ENCODE assay signal across 1 cellular context in the genomic region with DNA sequence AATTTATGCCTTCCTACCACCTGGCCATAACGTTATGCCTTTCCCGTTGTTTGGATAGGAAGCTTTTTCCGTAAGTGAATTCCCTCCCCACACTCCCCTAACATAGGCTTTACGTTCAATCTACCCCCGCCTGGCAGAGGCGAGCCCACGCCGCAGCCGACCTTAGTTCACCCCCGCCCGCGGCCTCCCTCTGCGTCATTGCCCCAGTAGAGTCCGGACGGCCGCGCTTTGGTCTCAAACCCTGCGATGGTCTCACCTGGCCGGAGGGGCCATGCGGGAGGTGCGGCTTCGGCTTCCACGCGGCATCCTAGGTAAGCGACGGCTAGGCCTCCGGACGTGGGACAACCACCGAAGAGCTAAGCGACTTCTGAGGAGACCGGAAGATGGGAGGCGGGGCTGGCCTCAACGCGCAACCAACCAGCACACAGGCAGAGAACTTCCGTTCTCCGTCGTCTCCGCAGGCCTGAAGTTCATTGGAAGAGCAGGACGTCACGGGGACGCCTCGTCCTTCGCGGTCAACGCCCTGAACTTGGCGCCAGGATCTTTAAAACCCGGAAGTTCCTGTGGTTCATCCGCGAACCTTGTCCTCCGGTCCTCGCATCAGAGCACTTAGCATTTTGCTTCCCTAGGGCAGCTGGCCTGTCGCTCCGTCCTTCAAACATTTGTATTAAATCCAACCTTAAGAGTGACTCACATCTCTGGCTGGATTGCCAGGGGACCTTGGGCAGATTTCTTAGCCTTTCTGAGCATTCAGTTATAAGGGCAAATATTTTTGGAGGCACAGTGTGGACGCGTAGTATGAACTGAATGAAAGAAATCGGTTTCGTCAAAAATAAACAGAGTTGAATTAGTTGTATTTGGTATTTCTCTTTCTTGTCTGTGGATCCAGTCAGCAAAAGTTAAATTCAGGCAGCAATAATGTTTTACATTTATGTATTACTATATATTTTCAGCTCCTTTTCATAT.
TF ChIP-seq lines count a peak whose summit lies in the region.

A gene with protein sequence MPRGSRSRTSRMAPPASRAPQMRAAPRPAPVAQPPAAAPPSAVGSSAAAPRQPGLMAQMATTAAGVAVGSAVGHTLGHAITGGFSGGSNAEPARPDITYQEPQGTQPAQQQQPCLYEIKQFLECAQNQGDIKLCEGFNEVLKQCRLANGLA (minus strand): TSS at position 369 of the 966 bp plus-strand sequence. CDS start 63 bp downstream, at position 306.

TF ChIP-seq in K562, 482 proteins besides CTCF, POLR2A, EP300 and RAD21 (continued from another document and continues in another):
- TF ChIP-seq, protein P1, sequence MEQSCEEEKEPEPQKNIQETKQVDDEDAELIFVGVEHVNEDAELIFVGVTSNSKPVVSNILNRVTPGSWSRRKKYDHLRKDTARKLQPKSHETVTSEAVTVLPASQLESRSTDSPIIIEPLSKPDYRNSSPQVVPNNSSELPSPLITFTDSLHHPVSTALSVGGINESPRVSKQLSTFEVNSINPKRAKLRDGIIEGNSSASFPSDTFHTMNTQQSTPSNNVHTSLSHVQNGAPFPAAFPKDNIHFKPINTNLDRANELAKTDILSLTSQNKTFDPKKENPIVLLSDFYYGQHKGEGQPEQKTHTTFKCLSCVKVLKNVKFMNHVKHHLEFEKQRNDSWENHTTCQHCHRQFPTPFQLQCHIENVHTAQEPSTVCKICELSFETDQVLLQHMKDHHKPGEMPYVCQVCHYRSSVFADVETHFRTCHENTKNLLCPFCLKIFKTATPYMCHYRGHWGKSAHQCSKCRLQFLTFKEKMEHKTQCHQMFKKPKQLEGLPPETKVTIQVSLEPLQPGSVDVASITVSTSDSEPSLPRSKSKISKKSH (CRISPR knock-in tag; IDR thresholded peaks at IDR 0.05): no peak
- no peak for TF ChIP-seq MXI1 (IDR thresholded peaks at IDR 0.05; ENCODE audit: low read depth, low read length)
- no peak for TF ChIP-seq ZNF561 (CRISPR knock-in tag; conservative IDR thresholded peaks at IDR 0.05)
- TF ChIP-seq RBM15 (IDR thresholded peaks at IDR 0.05; ENCODE audit: insufficient read depth, low read length): no peak
- peak; percentile 96 for TF ChIP-seq GABPB1 (CRISPR knock-in tag; IDR thresholded peaks at IDR 0.05)
- peak; percentile 36; the same call in 1 of the 2 replicates for TF ChIP-seq ZBED1 (IDR thresholded peaks at IDR 0.05)
- no peak for TF ChIP-seq FOXJ2 (tag; IDR thresholded peaks at IDR 0.05)
- peak; percentile 53 for TF ChIP-seq RBM22 (IDR thresholded peaks at IDR 0.05; ENCODE audit: low read depth, low read length, poor library complexity, severe bottlenecking)
- TF ChIP-seq, protein P2, sequence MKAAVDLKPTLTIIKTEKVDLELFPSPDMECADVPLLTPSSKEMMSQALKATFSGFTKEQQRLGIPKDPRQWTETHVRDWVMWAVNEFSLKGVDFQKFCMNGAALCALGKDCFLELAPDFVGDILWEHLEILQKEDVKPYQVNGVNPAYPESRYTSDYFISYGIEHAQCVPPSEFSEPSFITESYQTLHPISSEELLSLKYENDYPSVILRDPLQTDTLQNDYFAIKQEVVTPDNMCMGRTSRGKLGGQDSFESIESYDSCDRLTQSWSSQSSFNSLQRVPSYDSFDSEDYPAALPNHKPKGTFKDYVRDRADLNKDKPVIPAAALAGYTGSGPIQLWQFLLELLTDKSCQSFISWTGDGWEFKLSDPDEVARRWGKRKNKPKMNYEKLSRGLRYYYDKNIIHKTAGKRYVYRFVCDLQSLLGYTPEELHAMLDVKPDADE (conservative IDR thresholded peaks at IDR 0.05; ENCODE audit: control insufficient read depth, low read depth, low read length): no peak
- TF ChIP-seq SRSF7 (optimal IDR thresholded peaks at IDR 0.05; ENCODE audit: low read depth, low read length): no peak
- peak; percentile 82 for TF ChIP-seq TBP (optimal IDR thresholded peaks at IDR 0.05; ENCODE audit: low read depth, low read length)
- no peak for TF ChIP-seq ZNF143 (CRISPR knock-in tag; IDR thresholded peaks at IDR 0.05)
- peak; percentile 46; the same call in 1 of the 2 replicates for TF ChIP-seq RAD51 (IDR thresholded peaks at IDR 0.05; ENCODE audit: borderline replicate concordance, low read depth)
- no peak for TF ChIP-seq XRCC4 (IDR thresholded peaks at IDR 0.05; ENCODE audit: extremely low read depth, insufficient read depth, insufficient read length)
- TF ChIP-seq MECOM (CRISPR knock-in tag; IDR thresholded peaks at IDR 0.05): no peak
- no peak for TF ChIP-seq SREBF1 (IDR thresholded peaks at IDR 0.05; ENCODE audit: borderline replicate concordance, low read depth, low read length)
- 0 out of 2 replicates have a peak, but pooled peaks have one; percentile 73 for TF ChIP-seq FOXK1 (CRISPR knock-in tag; IDR thresholded peaks at IDR 0.05; ENCODE audit: borderline replicate concordance)
- TF ChIP-seq, protein P3, sequence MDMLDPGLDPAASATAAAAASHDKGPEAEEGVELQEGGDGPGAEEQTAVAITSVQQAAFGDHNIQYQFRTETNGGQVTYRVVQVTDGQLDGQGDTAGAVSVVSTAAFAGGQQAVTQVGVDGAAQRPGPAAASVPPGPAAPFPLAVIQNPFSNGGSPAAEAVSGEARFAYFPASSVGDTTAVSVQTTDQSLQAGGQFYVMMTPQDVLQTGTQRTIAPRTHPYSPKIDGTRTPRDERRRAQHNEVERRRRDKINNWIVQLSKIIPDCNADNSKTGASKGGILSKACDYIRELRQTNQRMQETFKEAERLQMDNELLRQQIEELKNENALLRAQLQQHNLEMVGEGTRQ (CRISPR knock-in tag; IDR thresholded peaks at IDR 0.05): peak; percentile 62
- TF ChIP-seq KLF16 (IDR thresholded peaks at IDR 0.05): no peak
- no peak for TF ChIP-seq ZNF174 (CRISPR knock-in tag; IDR thresholded peaks at IDR 0.05)
- TF ChIP-seq SMC3 (conservative IDR thresholded peaks at IDR 0.05; ENCODE audit: insufficient read depth, low read depth, low read length): no peak
- no peak for TF ChIP-seq ZNF76 (CRISPR knock-in tag; IDR thresholded peaks at IDR 0.05; ENCODE audit: borderline replicate concordance)
- no peak for TF ChIP-seq TCFL5 (CRISPR knock-in tag; conservative IDR thresholded peaks at IDR 0.05)
- TF ChIP-seq, protein P4, sequence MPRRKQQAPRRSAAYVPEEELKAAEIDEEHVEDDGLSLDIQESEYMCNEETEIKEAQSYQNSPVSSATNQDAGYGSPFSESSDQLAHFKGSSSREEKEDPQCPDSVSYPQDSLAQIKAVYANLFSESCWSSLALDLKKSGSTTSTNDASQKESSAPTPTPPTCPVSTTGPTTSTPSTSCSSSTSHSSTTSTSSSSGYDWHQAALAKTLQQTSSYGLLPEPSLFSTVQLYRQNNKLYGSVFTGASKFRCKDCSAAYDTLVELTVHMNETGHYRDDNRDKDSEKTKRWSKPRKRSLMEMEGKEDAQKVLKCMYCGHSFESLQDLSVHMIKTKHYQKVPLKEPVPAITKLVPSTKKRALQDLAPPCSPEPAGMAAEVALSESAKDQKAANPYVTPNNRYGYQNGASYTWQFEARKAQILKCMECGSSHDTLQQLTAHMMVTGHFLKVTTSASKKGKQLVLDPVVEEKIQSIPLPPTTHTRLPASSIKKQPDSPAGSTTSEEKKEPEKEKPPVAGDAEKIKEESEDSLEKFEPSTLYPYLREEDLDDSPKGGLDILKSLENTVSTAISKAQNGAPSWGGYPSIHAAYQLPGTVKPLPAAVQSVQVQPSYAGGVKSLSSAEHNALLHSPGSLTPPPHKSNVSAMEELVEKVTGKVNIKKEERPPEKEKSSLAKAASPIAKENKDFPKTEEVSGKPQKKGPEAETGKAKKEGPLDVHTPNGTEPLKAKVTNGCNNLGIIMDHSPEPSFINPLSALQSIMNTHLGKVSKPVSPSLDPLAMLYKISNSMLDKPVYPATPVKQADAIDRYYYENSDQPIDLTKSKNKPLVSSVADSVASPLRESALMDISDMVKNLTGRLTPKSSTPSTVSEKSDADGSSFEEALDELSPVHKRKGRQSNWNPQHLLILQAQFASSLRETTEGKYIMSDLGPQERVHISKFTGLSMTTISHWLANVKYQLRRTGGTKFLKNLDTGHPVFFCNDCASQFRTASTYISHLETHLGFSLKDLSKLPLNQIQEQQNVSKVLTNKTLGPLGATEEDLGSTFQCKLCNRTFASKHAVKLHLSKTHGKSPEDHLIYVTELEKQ (CRISPR knock-in tag; IDR thresholded peaks at IDR 0.05): no peak
- no peak; the same call in 1 of the 2 replicates for TF ChIP-seq ZNF644 (tag; IDR thresholded peaks at IDR 0.05; ENCODE audit: low read depth)
- TF ChIP-seq SMARCE1 (IDR thresholded peaks at IDR 0.05): no peak
- TF ChIP-seq CBX5 (IDR thresholded peaks at IDR 0.05; ENCODE audit: borderline replicate concordance, low read depth): no peak
- TF ChIP-seq SETDB1 (IDR thresholded peaks at IDR 0.05; ENCODE audit: low read length): peak; percentile 37
- TF ChIP-seq, protein P5, sequence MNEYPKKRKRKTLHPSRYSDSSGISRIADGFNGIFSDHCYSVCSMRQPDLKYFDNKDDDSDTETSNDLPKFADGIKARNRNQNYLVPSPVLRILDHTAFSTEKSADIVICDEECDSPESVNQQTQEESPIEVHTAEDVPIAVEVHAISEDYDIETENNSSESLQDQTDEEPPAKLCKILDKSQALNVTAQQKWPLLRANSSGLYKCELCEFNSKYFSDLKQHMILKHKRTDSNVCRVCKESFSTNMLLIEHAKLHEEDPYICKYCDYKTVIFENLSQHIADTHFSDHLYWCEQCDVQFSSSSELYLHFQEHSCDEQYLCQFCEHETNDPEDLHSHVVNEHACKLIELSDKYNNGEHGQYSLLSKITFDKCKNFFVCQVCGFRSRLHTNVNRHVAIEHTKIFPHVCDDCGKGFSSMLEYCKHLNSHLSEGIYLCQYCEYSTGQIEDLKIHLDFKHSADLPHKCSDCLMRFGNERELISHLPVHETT (CRISPR knock-in tag; conservative IDR thresholded peaks at IDR 0.05 in 1 of 2, IDR thresholded peaks at IDR 0.05 in 1 of 2): 0 out of 4 replicates have a peak, but pooled peaks of 1 of the 2 experiments have one; percentile 4
- TF ChIP-seq ZNF707 (CRISPR knock-in tag; conservative IDR thresholded peaks at IDR 0.05): no peak
- TF ChIP-seq, protein P6, sequence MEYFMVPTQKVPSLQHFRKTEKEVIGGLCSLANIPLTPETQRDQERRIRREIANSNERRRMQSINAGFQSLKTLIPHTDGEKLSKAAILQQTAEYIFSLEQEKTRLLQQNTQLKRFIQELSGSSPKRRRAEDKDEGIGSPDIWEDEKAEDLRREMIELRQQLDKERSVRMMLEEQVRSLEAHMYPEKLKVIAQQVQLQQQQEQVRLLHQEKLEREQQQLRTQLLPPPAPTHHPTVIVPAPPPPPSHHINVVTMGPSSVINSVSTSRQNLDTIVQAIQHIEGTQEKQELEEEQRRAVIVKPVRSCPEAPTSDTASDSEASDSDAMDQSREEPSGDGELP (CRISPR knock-in tag; IDR thresholded peaks at IDR 0.05; ENCODE audit: borderline replicate concordance): peak; percentile 79
- peak in 1 of 2 experiments; percentile 92; a peak in 2 of 4 replicates for TF ChIP-seq TRIM24 (IDR thresholded peaks at IDR 0.05)
- peak; percentile 69 for TF ChIP-seq NEUROD1 (IDR thresholded peaks at IDR 0.05; ENCODE audit: borderline replicate concordance, low read depth, low read length, partially characterized antibody)
- TF ChIP-seq BRCA1 (IDR thresholded peaks at IDR 0.05): no peak
- no peak for TF ChIP-seq BRCA1 (CRISPR knock-in tag; IDR thresholded peaks at IDR 0.05)
- 0 out of 2 replicates have a peak, but pooled peaks have one; percentile 24 for TF ChIP-seq SNIP1 (IDR thresholded peaks at IDR 0.05; ENCODE audit: low read depth)
- TF ChIP-seq, protein P7, sequence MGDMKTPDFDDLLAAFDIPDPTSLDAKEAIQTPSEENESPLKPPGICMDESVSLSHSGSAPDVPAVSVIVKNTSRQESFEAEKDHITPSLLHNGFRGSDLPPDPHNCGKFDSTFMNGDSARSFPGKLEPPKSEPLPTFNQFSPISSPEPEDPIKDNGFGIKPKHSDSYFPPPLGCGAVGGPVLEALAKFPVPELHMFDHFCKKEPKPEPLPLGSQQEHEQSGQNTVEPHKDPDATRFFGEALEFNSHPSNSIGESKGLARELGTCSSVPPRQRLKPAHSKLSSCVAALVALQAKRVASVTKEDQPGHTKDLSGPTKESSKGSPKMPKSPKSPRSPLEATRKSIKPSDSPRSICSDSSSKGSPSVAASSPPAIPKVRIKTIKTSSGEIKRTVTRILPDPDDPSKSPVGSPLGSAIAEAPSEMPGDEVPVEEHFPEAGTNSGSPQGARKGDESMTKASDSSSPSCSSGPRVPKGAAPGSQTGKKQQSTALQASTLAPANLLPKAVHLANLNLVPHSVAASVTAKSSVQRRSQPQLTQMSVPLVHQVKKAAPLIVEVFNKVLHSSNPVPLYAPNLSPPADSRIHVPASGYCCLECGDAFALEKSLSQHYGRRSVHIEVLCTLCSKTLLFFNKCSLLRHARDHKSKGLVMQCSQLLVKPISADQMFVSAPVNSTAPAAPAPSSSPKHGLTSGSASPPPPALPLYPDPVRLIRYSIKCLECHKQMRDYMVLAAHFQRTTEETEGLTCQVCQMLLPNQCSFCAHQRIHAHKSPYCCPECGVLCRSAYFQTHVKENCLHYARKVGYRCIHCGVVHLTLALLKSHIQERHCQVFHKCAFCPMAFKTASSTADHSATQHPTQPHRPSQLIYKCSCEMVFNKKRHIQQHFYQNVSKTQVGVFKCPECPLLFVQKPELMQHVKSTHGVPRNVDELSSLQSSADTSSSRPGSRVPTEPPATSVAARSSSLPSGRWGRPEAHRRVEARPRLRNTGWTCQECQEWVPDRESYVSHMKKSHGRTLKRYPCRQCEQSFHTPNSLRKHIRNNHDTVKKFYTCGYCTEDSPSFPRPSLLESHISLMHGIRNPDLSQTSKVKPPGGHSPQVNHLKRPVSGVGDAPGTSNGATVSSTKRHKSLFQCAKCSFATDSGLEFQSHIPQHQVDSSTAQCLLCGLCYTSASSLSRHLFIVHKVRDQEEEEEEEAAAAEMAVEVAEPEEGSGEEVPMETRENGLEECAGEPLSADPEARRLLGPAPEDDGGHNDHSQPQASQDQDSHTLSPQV (IDR thresholded peaks at IDR 0.05): peak; percentile 15; the same call in 1 of the 2 replicates
- TF ChIP-seq RBM17 (IDR thresholded peaks at IDR 0.05; ENCODE audit: borderline replicate concordance, low read depth, low read length): no peak
- no peak for TF ChIP-seq PYGO2 (tag; IDR thresholded peaks at IDR 0.05)
- TF ChIP-seq, protein P8, sequence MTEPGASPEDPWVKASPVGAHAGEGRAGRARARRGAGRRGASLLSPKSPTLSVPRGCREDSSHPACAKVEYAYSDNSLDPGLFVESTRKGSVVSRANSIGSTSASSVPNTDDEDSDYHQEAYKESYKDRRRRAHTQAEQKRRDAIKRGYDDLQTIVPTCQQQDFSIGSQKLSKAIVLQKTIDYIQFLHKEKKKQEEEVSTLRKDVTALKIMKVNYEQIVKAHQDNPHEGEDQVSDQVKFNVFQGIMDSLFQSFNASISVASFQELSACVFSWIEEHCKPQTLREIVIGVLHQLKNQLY (CRISPR knock-in tag; conservative IDR thresholded peaks at IDR 0.05): no peak
- TF ChIP-seq SMARCA5 (IDR thresholded peaks at IDR 0.05): no peak
- TF ChIP-seq MED1 (CRISPR knock-in tag; IDR thresholded peaks at IDR 0.05; ENCODE audit: borderline replicate concordance): no peak
- TF ChIP-seq ARNT (IDR thresholded peaks at IDR 0.05): no peak
- no peak for TF ChIP-seq ZNF766 (CRISPR knock-in tag; conservative IDR thresholded peaks at IDR 0.05)
- TF ChIP-seq PCBP2 (IDR thresholded peaks at IDR 0.05; ENCODE audit: low read depth, low read length, poor library complexity, severe bottlenecking): no peak
